8 cellular contexts compared by ENCODE assay signal in the genomic region with DNA sequence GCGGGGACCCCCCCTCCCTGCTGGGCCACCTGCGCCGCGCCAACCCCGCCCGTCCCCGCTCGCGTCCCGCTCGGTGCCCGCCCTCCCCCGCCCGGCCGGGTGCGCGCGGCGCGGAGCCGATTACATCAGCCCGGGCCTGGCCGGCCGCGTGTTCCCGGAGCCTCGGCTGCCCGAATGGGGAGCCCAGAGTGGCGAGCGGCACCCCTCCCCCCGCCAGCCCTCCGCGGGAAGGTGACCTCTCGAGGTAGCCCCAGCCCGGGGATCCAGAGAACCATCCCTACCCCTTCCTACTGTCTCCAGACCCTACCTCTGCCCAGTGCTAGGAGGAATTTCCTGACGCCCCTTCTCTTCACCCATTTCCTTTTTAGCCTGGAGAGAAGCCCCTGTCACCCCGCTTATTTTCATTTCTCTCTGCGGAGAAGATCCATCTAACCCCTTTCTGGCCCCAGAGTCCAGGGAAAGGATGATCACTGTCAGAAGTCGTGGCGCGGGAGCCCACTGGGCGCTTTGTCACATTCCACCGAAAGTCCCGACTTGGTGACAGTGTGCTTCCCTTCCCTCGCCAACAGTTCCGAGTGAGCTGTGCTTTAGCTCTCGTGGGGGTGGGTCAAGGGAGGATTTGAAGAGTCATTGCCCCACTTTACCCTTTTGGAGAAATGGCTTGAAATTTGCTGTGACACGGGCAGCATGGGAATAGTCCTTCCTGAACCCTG. TPM values are rescaled to one million over a fixed set of nuclear protein-coding genes. Genes with fewer than 3 reads are reported as not detected.
DNase-seq lines count a peak whose midpoint lies in the region; ATAC-seq and TF ChIP-seq lines count a peak whose summit lies in the region.

No MANE protein-coding gene starts in this region.

- H4K20me1 ChIP-seq in fibroblast of lung (ENCODE audit: control insufficient read depth, extremely low read depth, insufficient read depth, low read length): no peaks in the 10 kb centered on the region

- in situ Hi-C loops in GM13976 (cut with MboI; ENCODE audit: low sequenced_read_pairs, unreplicated experiment): loop anchor here (5.0 kb wide), 1 partner anchor 295 kb away; no protein-coding TSS in a partner anchor

- H3K4me3 ChIP-seq in fibroblast of lung (replicated peaks in 1 of 4; ENCODE audit: control extremely low read depth in 1 of 4, insufficient read depth in 1 of 4, low read depth in 3 of 4, low read length in 4 of 4): peak overlapping the region; percentile 85 to 91 (median 88)
- H3K4me3 ChIP-seq in naive thymus-derived CD4-positive, alpha-beta T cell (ENCODE audit: low read length): peak overlapping the region; percentile 73

- peaks cover 34% of the 10 kb centered on the region for H3K4me1 ChIP-seq in fibroblast of lung (ENCODE audit: control insufficient read depth, extremely low read depth, insufficient read depth, low read length)
- H3K4me1 ChIP-seq in naive thymus-derived CD4-positive, alpha-beta T cell (ENCODE audit: control insufficient read depth in 2 of 2, insufficient read depth in 2 of 2, low read length in 2 of 2): peaks cover 3 to 9% of the 10 kb centered on the region in 2 donors

- intact Hi-C loops in naive thymus-derived CD4-positive, alpha-beta T cell (cut with micrococcal nuclease): loop anchor here (2.0 to 5.0 kb wide), 8 partner anchors 105 to 600 kb away; a partner anchor contains a TSS

- peaks cover 4% of the 10 kb centered on the region for H3K36me3 Mint-ChIP-seq in activated T-cell treated with anti-CD3 and anti-CD28 coated beads, Interleukin-2, amount 50 U/mL, for 4 hours (ENCODE audit: insufficient read depth)
- H3K36me3 Mint-ChIP-seq in naive thymus-derived CD4-positive, alpha-beta T cell: peaks cover 0 to 14% (median 0%) of the 10 kb centered on the region in 5 donors

- H3K9me3 Mint-ChIP-seq in activated T-cell treated with anti-CD3 and anti-CD28 coated beads, Interleukin-2, amount 50 U/mL, for 4 hours: no peaks in the 10 kb centered on the region
- peaks cover 0 to 4% (median 0%) of the 10 kb centered on the region in 11 donors for H3K9me3 Mint-ChIP-seq in naive thymus-derived CD4-positive, alpha-beta T cell

- peak; percentile 84 for DNase-seq in GM13976 (ENCODE audit: low spot score)
- peak; percentile 19 for DNase-seq in NCI-H510A (lab: John Stamatoyannopoulos, UW)
- DNase-seq in activated T-cell treated with anti-CD3 and anti-CD28 coated beads, Interleukin-2, amount 50 U/mL, for 4 hours: peak; percentile 53
- peak; percentile 44 to 47 for DNase-seq in fibroblast of lung (ENCODE audit: low read depth in 2 of 2)
- DNase-seq in naive thymus-derived CD4-positive, alpha-beta T cell: peak in 5 of 9 donors; percentile 11 to 83 (median 24)
- DNase-seq in substantia nigra (lab: John Stamatoyannopoulos, UW): peak in 34 of 49 donors; percentile 12 to 88 (median 43)

- peak; percentile 27 to 46 for ATAC-seq in activated T-cell treated with anti-CD3 and anti-CD28 coated beads, Interleukin-2, amount 50 U/mL, for 4 hours
- no peak for ATAC-seq in naive thymus-derived CD4-positive, alpha-beta T cell
- ATAC-seq in HG03565 (IDR thresholded peaks at IDR 0.05; ENCODE audit: unreplicated experiment): no peak

- H3K79me2 ChIP-seq in fibroblast of lung (ENCODE audit: control insufficient read depth, insufficient read depth, low read length): peaks cover 68% of the 10 kb centered on the region

- no peaks in the 10 kb centered on the region for H3K27me3 ChIP-seq in fibroblast of lung (ENCODE audit: control insufficient read depth, insufficient read depth, low read length)
- H3K27me3 ChIP-seq in naive thymus-derived CD4-positive, alpha-beta T cell (ENCODE audit: control insufficient read depth in 2 of 2, insufficient read depth in 2 of 2, low read length in 2 of 2): peaks cover 6 to 8% of the 10 kb centered on the region in 2 donors

- H3K4me1 Mint-ChIP-seq in activated T-cell treated with anti-CD3 and anti-CD28 coated beads, Interleukin-2, amount 50 U/mL, for 4 hours (ENCODE audit: low read depth): peaks cover 19% of the 10 kb centered on the region
- peaks cover 11 to 52% (median 22%) of the 10 kb centered on the region in 7 donors for H3K4me1 Mint-ChIP-seq in naive thymus-derived CD4-positive, alpha-beta T cell

- H3K36me3 ChIP-seq in fibroblast of lung (ENCODE audit: control insufficient read depth, insufficient read depth, low read length): peaks cover 3% of the 10 kb centered on the region
- no peaks in the 10 kb centered on the region for H3K36me3 ChIP-seq in naive thymus-derived CD4-positive, alpha-beta T cell (ENCODE audit: control insufficient read depth in 2 of 3, insufficient read depth in 3 of 3, low read length in 3 of 3)

- H2AFZ ChIP-seq in fibroblast of lung (ENCODE audit: low read length): no peak overlapping the region

- POLR2A ChIA-PET in naive thymus-derived CD4-positive, alpha-beta T cell (lab: Charles Lee): no interaction called here

- peak overlapping the region; percentile 99 for H3K4me2 ChIP-seq in fibroblast of lung (ENCODE audit: extremely low read depth, insufficient read depth, low read length)

- no peaks in the 10 kb centered on the region for H3K9me3 ChIP-seq in fibroblast of lung (ENCODE audit: control insufficient read depth, insufficient read depth, low read depth, low read length)
- no peaks in the 10 kb centered on the region for H3K9me3 ChIP-seq in naive thymus-derived CD4-positive, alpha-beta T cell (ENCODE audit: control insufficient read depth in 2 of 3, low read length in 3 of 3)

- TF ChIP-seq CTCF in 22Rv1 (IDR thresholded peaks at IDR 0.05) (no peak), GM13976 (IDR thresholded peaks at IDR 0.05; ENCODE audit: borderline replicate concordance, control extremely low read depth, extremely low read depth, insufficient read depth, missing control alignments) (no peak), fibroblast of lung (conservative IDR thresholded peaks at IDR 0.05 in 1 of 2, IDR thresholded peaks at IDR 0.05 in 1 of 2; ENCODE audit: low read depth in 1 of 2, low read length in 2 of 2) (no peak)

- H3K27ac ChIP-seq in 22Rv1 (peak overlapping the region; percentile 96), fibroblast of lung (ENCODE audit: insufficient read depth, low read length) (peak overlapping the region; percentile 90), substantia nigra (ENCODE audit: low read depth, low read length, poor library complexity, severe bottlenecking) (peak overlapping the region; percentile 50)
- H3K27ac ChIP-seq in naive thymus-derived CD4-positive, alpha-beta T cell (ENCODE audit: low read depth, low read length): no peak overlapping the region

- H3K27me3 Mint-ChIP-seq in activated T-cell treated with anti-CD3 and anti-CD28 coated beads, Interleukin-2, amount 50 U/mL, for 4 hours (ENCODE audit: low read depth): peaks cover 22% of the 10 kb centered on the region
- peaks cover 0 to 21% (median 16%) of the 10 kb centered on the region in 5 donors for H3K27me3 Mint-ChIP-seq in naive thymus-derived CD4-positive, alpha-beta T cell

- peak overlapping the region; percentile 94 for H3K9ac ChIP-seq in fibroblast of lung (ENCODE audit: insufficient read depth, low read length)

- CTCF ChIA-PET in naive thymus-derived CD4-positive, alpha-beta T cell (lab: Charles Lee): interaction anchor here (0.7 to 1.4 kb wide), 3 partner anchors 51 to 872 kb away, joined by 3 to 6 read pairs (median 6); no protein-coding TSS in a partner anchor

- peak overlapping the region in 1 of 9 donors; percentile 92 for H3K27ac Mint-ChIP-seq in naive thymus-derived CD4-positive, alpha-beta T cell

- peak overlapping the region; percentile 89 for H3K4me3 Mint-ChIP-seq in activated T-cell treated with anti-CD3 and anti-CD28 coated beads, Interleukin-2, amount 50 U/mL, for 4 hours
- peak overlapping the region; percentile 59 to 98 (median 84) for H3K4me3 Mint-ChIP-seq in naive thymus-derived CD4-positive, alpha-beta T cell

RNA-seq across cellular contexts. Expression of a gene that starts 2.0 kb away (rescaled TPM):
- total RNA-seq in activated T-cell treated with anti-CD3 and anti-CD28 coated beads, Interleukin-2, amount 50 U/mL, for 4 hours: 10 to 100 TPM; 28.9 to 44.6 (median 31.8) TPM
- 150 and 208 TPM in 2 replicates for total RNA-seq in fibroblast of lung
- polyA plus RNA-seq in fibroblast of lung: 68.0 and 111 TPM in 2 replicates
- polyA plus RNA-seq in fibroblast of lung (2012): 51.7 and 88.6 TPM in 2 replicates
- 529 and 674 TPM in 2 replicates for polyA minus RNA-seq in fibroblast of lung (ENCODE audit: low replicate concordance)
- 10 to 100 TPM in 3 of 5 experiments, under 1 TPM in 2; 0.60 to 72.1 (median 19.4) TPM for total RNA-seq in naive thymus-derived CD4-positive, alpha-beta T cell
- under 1 TPM in 1 of 2 donors, not detected in 1; 0.26 TPM for polyA plus RNA-seq in naive thymus-derived CD4-positive, alpha-beta T cell

Comparison
In these comparisons a context has a peak if more than half of its experiments do, and no peak if none do; other contexts are left out.
1. DNase-seq: peak in every context shown above with its lines; median percentile 84 in GM13976; 53 in activated T-cell treated with anti-CD3 and anti-CD28 coated beads, Interleukin-2, amount 50 U/mL, for 4 hours; 46 in fibroblast of lung; 43 in substantia nigra; 24 in naive thymus-derived CD4-positive, alpha-beta T cell; 19 in NCI-H510A.
2. ATAC-seq: peak in activated T-cell treated with anti-CD3 and anti-CD28 coated beads, Interleukin-2, amount 50 U/mL, for 4 hours (2 of 2); none in naive thymus-derived CD4-positive, alpha-beta T cell (single experiment) and HG03565 (single experiment).